15 cellular contexts compared by ENCODE assay signal in genomic region chr4:10773656-10774055, GRCh38.
"Had no signal": no experiment of that assay in that cellular context is flagged by ENCODE, and none has a peak within 500 bp of the region (broad histone marks: within the 10 kb centered on the region; RNA-seq: fewer than 3 reads in every experiment).

No MANE protein-coding gene starts in this region.

- H3K4me3 Mint-ChIP-seq: IgD-negative memory B cell had no signal

- H3K27ac Mint-ChIP-seq: IgD-negative memory B cell had no signal

- ATAC-seq: K562, Panc1, PC-3, Right ventricle myocardium inferior had no signal

- H3K27me3 Mint-ChIP-seq: IgD-negative memory B cell had no signal

- DNase-seq: Kasumi-1; MM.1S; NCI-H1436; NCI-H187; NCI-H2171; NCI-H226; NCI-H446; NCI-H524; NK-92 treated with Interleukin-12 subunit alpha and Interleukin-12 subunit beta, amount 100 ng/mL, for 24 hours; PC-3; SIG-M5 had no signal
